Comparison of ENCODE assay signal across 1 cellular context in the genomic region with DNA sequence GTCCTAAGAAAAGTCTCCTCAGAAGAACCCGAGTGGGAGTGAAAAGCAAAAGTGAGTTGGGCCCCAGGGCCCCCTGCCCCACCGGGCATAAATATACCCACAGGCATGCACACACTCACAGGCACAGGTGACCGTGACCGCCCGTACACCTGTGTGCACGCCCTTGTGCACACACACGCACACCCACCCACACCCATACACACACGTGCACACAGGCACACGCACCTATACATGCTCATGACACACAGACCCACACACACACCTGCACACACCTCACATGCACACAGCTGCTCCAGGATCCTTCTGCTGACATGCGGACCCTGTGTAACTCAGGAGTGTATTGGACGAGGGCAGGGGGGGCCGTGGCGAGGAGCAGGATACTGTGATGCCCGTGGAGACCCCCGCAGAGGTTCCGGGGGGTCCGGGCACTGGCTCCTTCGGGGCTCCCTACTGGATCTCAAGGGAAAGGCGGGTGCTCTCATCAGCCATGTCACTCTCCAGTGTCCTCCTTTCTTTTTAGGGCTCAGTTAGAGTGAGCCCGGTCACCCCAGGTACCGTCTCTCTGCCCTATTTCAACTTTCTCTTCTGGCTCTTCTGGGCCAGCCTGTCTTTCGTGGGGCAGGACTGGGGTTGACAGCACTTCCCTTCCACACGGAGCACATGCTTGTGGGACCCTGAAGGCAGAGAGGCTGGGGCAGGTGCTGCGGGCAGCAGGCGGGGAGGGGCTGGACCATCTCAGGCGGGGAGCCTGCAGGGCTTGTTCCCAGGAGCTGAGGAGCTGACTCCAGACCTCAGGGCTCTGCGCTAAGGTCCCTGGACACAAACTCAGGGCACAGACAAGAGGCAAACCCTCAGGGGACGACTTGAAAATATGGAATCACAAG.
TF ChIP-seq lines count a peak whose summit lies in the region.

No MANE protein-coding gene starts in this region.

TF ChIP-seq in IMR-90, 13 proteins besides CTCF, POLR2A, EP300 and RAD21:
- TF ChIP-seq, protein P1, sequence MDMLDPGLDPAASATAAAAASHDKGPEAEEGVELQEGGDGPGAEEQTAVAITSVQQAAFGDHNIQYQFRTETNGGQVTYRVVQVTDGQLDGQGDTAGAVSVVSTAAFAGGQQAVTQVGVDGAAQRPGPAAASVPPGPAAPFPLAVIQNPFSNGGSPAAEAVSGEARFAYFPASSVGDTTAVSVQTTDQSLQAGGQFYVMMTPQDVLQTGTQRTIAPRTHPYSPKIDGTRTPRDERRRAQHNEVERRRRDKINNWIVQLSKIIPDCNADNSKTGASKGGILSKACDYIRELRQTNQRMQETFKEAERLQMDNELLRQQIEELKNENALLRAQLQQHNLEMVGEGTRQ (IDR thresholded peaks at IDR 0.05; ENCODE audit: low read depth, low read length): no peak
- TF ChIP-seq MAFK (IDR thresholded peaks at IDR 0.05; ENCODE audit: low read depth, low read length) (no peak), NFE2L2 (IDR thresholded peaks at IDR 0.05; ENCODE audit: low read depth, low read length) (no peak), SMC3 (IDR thresholded peaks at IDR 0.05; ENCODE audit: low read depth, low read length) (no peak), RCOR1 (IDR thresholded peaks at IDR 0.05; ENCODE audit: insufficient replicate concordance, low read length) (no peak), BHLHE40 (IDR thresholded peaks at IDR 0.05; ENCODE audit: low read depth, low read length) (no peak)
- TF ChIP-seq, protein P2, sequence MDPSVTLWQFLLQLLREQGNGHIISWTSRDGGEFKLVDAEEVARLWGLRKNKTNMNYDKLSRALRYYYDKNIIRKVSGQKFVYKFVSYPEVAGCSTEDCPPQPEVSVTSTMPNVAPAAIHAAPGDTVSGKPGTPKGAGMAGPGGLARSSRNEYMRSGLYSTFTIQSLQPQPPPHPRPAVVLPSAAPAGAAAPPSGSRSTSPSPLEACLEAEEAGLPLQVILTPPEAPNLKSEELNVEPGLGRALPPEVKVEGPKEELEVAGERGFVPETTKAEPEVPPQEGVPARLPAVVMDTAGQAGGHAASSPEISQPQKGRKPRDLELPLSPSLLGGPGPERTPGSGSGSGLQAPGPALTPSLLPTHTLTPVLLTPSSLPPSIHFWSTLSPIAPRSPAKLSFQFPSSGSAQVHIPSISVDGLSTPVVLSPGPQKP (IDR thresholded peaks at IDR 0.05; ENCODE audit: borderline replicate concordance, low read depth, low read length): no peak
